17 cellular contexts compared by ENCODE assay signal in the genomic region with DNA sequence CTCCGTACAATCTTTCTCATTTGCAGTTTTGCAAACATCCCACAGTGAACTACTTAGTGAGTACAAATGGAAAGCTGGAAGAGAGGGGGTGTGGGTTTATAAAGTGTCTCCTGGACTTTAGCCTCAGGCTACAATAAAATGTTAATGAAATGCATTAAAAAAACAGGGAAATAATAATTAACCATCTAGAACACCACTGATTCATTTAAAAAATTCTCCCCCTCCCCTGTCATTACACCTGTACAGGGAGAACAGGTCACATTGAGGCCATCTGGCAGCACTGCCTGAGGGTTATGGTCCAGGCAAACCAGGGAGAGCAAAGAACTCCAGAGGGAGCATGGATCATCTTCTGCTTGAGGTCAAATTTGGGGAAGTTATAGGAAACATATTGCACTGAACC.
"Had no signal": no experiment of that assay in that cellular context is flagged by ENCODE, and none has a peak within 500 bp of the region (broad histone marks: within the 10 kb centered on the region; RNA-seq: fewer than 3 reads in every experiment).

No MANE protein-coding gene starts in this region.

- H3K4me2 ChIP-seq: smooth muscle cell had no signal

- H3K9me3 ChIP-seq: heart left ventricle, neutrophil, right atrium auricular region had no signal

- H3K36me3 ChIP-seq: heart left ventricle, neutrophil, right atrium auricular region had no signal

- H3K4me3 ChIP-seq: heart left ventricle, lung, right atrium auricular region, smooth muscle cell had no signal

- DNase-seq: effector memory CD8-positive, alpha-beta T cell; foreskin keratinocyte; heart left ventricle; hypothalamus; left ventricle myocardium superior; mesendoderm; naive B cell; posterior cingulate gyrus; stimulated activated CD4-positive, alpha-beta T cell treated with anti-CD3 and anti-CD28 coated beads, Interleukin-2, amount 100 ng/mL, for 48 hours; stimulated activated naive CD4-positive, alpha-beta T cell treated with Interleukin-2 at 50 U/mL for 16 hours; trophoblast cell had no signal

- H3K4me1 ChIP-seq: foreskin keratinocyte, heart left ventricle, right atrium auricular region had no signal

- ATAC-seq: effector memory CD8-positive, alpha-beta T cell; foreskin keratinocyte; heart left ventricle; left ventricle myocardium superior had no signal

- FAIRE-seq: islet of Langerhans had no signal

- H3K27me3 ChIP-seq: foreskin keratinocyte, heart left ventricle, neutrophil, right atrium auricular region had no signal

- H3K27ac ChIP-seq: epithelial cell of prostate, foreskin keratinocyte, heart left ventricle, neutrophil, right atrium auricular region had no signal
